ENCODE assay signal across 17 cellular contexts in the genomic region with DNA sequence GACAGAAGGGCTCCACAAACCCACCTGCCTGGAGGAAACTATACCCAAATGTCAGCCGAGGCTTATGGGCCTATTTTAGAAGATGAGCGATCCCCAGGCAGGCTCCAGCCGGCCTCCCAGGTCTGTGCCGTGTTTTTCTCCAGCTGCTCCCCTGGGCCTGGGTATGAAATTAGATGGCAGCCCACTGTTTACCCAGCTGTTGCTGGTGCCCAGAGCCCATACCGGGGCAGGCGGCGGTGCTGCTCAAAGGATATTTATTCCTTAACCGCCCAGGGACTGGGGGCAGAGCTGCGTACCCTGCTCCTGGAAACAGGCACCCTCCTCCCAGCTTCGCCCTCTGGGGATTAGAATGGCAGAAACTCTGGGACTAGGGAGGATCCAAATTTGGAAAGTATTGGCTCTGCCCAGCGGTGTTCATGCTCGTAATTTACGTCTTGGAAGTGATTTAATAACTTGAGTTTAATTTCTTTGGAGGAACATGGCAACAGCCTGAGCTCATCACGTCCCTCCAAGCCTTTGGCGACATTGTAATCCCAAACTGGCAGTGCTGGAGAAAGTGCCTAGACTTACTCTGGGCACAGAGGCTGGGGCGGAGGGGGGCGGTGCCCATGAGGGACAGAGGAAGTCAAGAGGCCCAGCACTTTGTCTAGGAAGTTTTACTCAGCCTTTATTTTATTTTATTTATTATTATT.
DNase-seq lines count a peak whose midpoint lies in the region; ATAC-seq and TF ChIP-seq lines count a peak whose summit lies in the region.
"Had no signal": no experiment of that assay in that cellular context is flagged by ENCODE, and none has a peak within 500 bp of the region (broad histone marks: within the 10 kb centered on the region; RNA-seq: fewer than 3 reads in every experiment).

No MANE protein-coding gene starts in this region.

- peak overlapping the region; percentile 67 to 81 for H3K27ac ChIP-seq in ascending aorta
- H3K27ac ChIP-seq in skeletal muscle tissue (ENCODE audit: low read depth, low read length), result peak overlapping the region; percentile 65
- H3K27ac ChIP-seq: cardiac muscle cell, HL-60 had no signal

- peak overlapping the region in 1 of 2 donors; percentile 8 for H3K4me3 ChIP-seq in ascending aorta
- H3K4me3 ChIP-seq in skeletal muscle tissue (ENCODE audit: low read length in 3 of 3), result no peak overlapping the region
- H3K4me3 ChIP-seq: cardiac muscle cell, lung had no signal

- peak overlapping the region; percentile 2 to 45 (median 12) for H3K9ac ChIP-seq in skeletal muscle tissue (ENCODE audit: low read depth in 1 of 3, low read length in 3 of 3)

- DNase-seq in NCI-H1092 (lab: John Stamatoyannopoulos, UW) (peak; percentile 77), NCI-H2171 treated with DMSO at 0.1 percent for 48 hours (lab: John Stamatoyannopoulos, UW) (peak; percentile 99), ascending aorta (ENCODE audit: low spot score in 2 of 2) (peak; percentile 38 to 83), Kasumi-1 (lab: John Stamatoyannopoulos, UW) (no peak)
- no peak for DNase-seq in effector CD8-positive, alpha-beta T cell (lab: John Stamatoyannopoulos, UW)
- no peak for DNase-seq in activated naive CD4-positive, alpha-beta T cell (lab: John Stamatoyannopoulos, UW)
- DNase-seq: activated CD4-positive, alpha-beta T cell treated with anti-CD3 and anti-CD28 coated beads for 1 hour; DND-41; KG1; NCI-H226; stimulated activated naive CD4-positive, alpha-beta T cell had no signal

- no peak for ATAC-seq in HG02588 (IDR thresholded peaks at IDR 0.05; ENCODE audit: unreplicated experiment)
- ATAC-seq: sciatic nerve had no signal

- H3K4me1 ChIP-seq in ascending aorta (peaks cover 3 to 4% of the 10 kb centered on the region in 2 donors), skeletal muscle tissue (ENCODE audit: control insufficient read depth in 3 of 3, insufficient read depth in 3 of 3, low read length in 3 of 3) (peaks cover 29 to 40% (median 32%) of the 10 kb centered on the region in 3 donors)

- TF ChIP-seq CTCF in ascending aorta (IDR thresholded peaks at IDR 0.05), result no peak

- no peaks in the 10 kb centered on the region for H3K27me3 ChIP-seq in ascending aorta
- H3K27me3 ChIP-seq in skeletal muscle tissue (ENCODE audit: control insufficient read depth in 3 of 3, insufficient read depth in 3 of 3, low read length in 3 of 3), result no peaks in the 10 kb centered on the region
- H3K27me3 ChIP-seq: cardiac muscle cell had no signal

- H3K36me3 ChIP-seq in ascending aorta (no peaks in the 10 kb centered on the region), skeletal muscle tissue (ENCODE audit: control insufficient read depth in 3 of 3, insufficient read depth in 3 of 3, low read length in 3 of 3) (no peaks in the 10 kb centered on the region)
- H3K36me3 ChIP-seq: cardiac muscle cell had no signal

- intact Hi-C loops in ascending aorta (cut with DNase I), result loop anchor here (2.0 kb wide), 2 partner anchors 33 to 59 kb away; no protein-coding TSS in a partner anchor

- H3K9me3 ChIP-seq in ascending aorta (no peaks in the 10 kb centered on the region), skeletal muscle tissue (ENCODE audit: control insufficient read depth in 3 of 3, low read length in 3 of 3) (no peaks in the 10 kb centered on the region)

Comparison
In these comparisons a context has a peak if more than half of its experiments do, and no peak if none do; other contexts are left out.
1. DNase-seq: peak in NCI-H1092 (single experiment), NCI-H2171 treated with DMSO at 0.1 percent for 48 hours (single experiment) and ascending aorta (2 of 2); none in Kasumi-1 (0 of 2), effector CD8-positive, alpha-beta T cell (single experiment) and activated naive CD4-positive, alpha-beta T cell (0 of 4).